14 cellular contexts compared by ENCODE assay signal in the genomic region with DNA sequence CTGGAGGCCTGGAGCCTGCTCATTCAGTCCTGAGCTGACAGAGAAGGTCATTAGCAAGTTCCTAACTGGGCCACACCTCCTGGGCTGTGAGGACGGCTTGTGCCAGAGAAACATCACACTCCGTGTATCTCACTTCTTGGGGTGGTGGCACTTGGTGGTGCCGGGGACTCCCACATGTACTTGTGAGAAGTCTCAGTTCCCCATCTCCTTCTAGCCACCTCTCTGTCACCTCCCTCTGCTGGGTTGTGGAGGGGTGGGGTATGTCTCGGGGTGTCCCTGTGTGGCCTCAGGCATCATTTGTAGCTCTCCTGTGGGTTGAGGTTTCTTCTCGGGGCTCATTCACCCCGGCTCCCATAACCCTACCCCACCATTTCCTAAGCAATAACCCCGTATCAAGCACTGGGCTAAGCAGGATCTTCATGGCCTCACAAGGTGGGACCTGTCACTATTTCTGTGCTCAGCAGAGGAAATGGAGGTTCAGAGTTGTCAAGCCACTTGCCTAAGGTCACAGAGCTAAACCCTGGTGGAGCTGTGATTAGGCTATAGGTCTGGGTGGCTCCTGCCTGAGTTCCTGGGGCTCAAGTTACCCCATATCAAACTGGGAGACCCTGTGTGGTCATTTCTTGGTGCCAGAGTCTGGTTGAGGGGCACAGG.
DNase-seq lines count a peak whose midpoint lies in the region; ATAC-seq and TF ChIP-seq lines count a peak whose summit lies in the region.
"Had no signal": no experiment of that assay in that cellular context is flagged by ENCODE, and none has a peak within 500 bp of the region (broad histone marks: within the 10 kb centered on the region; RNA-seq: fewer than 3 reads in every experiment).

No MANE protein-coding gene starts in this region.

- H2BK20ac ChIP-seq in H9 (ENCODE audit: low read depth, low read length, poor library complexity, severe bottlenecking): no peak overlapping the region

- H3F3A ChIP-seq in PC-9 (ENCODE audit: insufficient read depth, low read depth): no peaks in the 10 kb centered on the region

- H3K27me3 ChIP-seq in H9 (ENCODE audit: insufficient read depth, low read length) (no peaks in the 10 kb centered on the region), PC-9 (ENCODE audit: insufficient read depth, low read depth) (0 out of 2 replicates have a peak, but pooled peaks cover 4% of the 10 kb centered on the region), BE2C (no peaks in the 10 kb centered on the region)

- H3K36me3 ChIP-seq in PC-9 (ENCODE audit: low read depth) (no peaks in the 10 kb centered on the region), BE2C (no peaks in the 10 kb centered on the region)
- H3K36me3 ChIP-seq: tibial artery had no signal

- no peak overlapping the region for H2AK5ac ChIP-seq in H9 (ENCODE audit: insufficient read length, low read length)

- no peak overlapping the region for H2AFZ ChIP-seq in H9 (ENCODE audit: low read length)
- H2AFZ ChIP-seq in PC-9: no peak overlapping the region

- H3K23ac ChIP-seq in H9 (ENCODE audit: insufficient read length, low read depth, low read length): no peak overlapping the region

- H2BK12ac ChIP-seq in H9 (ENCODE audit: insufficient read length, low read depth, low read length): no peak overlapping the region

- H3K27ac Mint-ChIP-seq in H9: peak overlapping the region in 2 of 3 experiments; percentile 23 to 76; a peak in 3 of 7 replicates
- H3K27ac Mint-ChIP-seq in activated naive CD8-positive, alpha-beta T cell treated with anti-CD3 and anti-CD28 coated beads for 36 hours: no peak overlapping the region
- H3K27ac Mint-ChIP-seq: HFFc6 had no signal

- no peaks in the 10 kb centered on the region; a peak in 1 of 5 replicates for H3K9me3 Mint-ChIP-seq in H9
- H3K9me3 Mint-ChIP-seq in activated naive CD8-positive, alpha-beta T cell treated with anti-CD3 and anti-CD28 coated beads for 36 hours: no peaks in the 10 kb centered on the region
- H3K9me3 Mint-ChIP-seq: HFFc6 had no signal

- H3K79me1 ChIP-seq in H9 (ENCODE audit: insufficient read depth, low read depth, low read length, poor library complexity, severe bottlenecking): no peaks in the 10 kb centered on the region

- H3K4me1 ChIP-seq in H9 (ENCODE audit: insufficient read depth, low read length) (peaks cover 10% of the 10 kb centered on the region; the same call in 1 of the 2 replicates), PC-9 (replicated peaks; ENCODE audit: insufficient read depth) (no peaks in the 10 kb centered on the region), BE2C (peaks cover 5% of the 10 kb centered on the region)
- H3K4me1 ChIP-seq: tibial artery had no signal

- H3K27ac ChIP-seq in H9 (ENCODE audit: insufficient read length, low read depth, low read length) (no peak overlapping the region), PC-9 (no peak overlapping the region)
- H3K27ac ChIP-seq: tibial artery had no signal

- H4K91ac ChIP-seq in H9 (ENCODE audit: insufficient read length, low read depth, low read length): no peak overlapping the region

- H3T11ph ChIP-seq in H9 (ENCODE audit: low read length): no peak overlapping the region

- H3K4ac ChIP-seq in H9 (ENCODE audit: low read depth, low read length): no peak overlapping the region

- no peak overlapping the region for H3K56ac ChIP-seq in H9 (ENCODE audit: insufficient read length, low read depth, low read length)

- no peaks in the 10 kb centered on the region for H3K36me3 Mint-ChIP-seq in H9 (ENCODE audit: insufficient read depth in 1 of 3, low read depth in 3 of 3)
- no peaks in the 10 kb centered on the region for H3K36me3 Mint-ChIP-seq in activated naive CD8-positive, alpha-beta T cell treated with anti-CD3 and anti-CD28 coated beads for 36 hours

- H3K14ac ChIP-seq in H9 (ENCODE audit: insufficient read depth, low read length): no peak overlapping the region; the same call in 1 of the 2 replicates

- no peak overlapping the region for H3K4me3 Mint-ChIP-seq in H9
- H3K4me3 Mint-ChIP-seq in activated naive CD8-positive, alpha-beta T cell treated with anti-CD3 and anti-CD28 coated beads for 36 hours: no peak overlapping the region
- H3K4me3 Mint-ChIP-seq: HFFc6 had no signal

- no peak overlapping the region for H4K5ac ChIP-seq in H9 (ENCODE audit: insufficient read length, low read depth, low read length)

- H2BK5ac ChIP-seq in H9 (ENCODE audit: insufficient read length, low read length): no peak overlapping the region

- no peak overlapping the region for H3K18ac ChIP-seq in H9 (ENCODE audit: insufficient read length, low read depth, low read length)

- no peaks in the 10 kb centered on the region for H3K23me2 ChIP-seq in H9 (ENCODE audit: insufficient read length, low read depth, low read length, poor library complexity, severe bottlenecking)

- no peak overlapping the region for H3K9ac ChIP-seq in H9 (ENCODE audit: extremely low read depth, insufficient read length, low read length)

- intact Hi-C loops in PC-9 (cut with micrococcal nuclease; ENCODE audit: unreplicated experiment): no loop called here

- H3K79me2 ChIP-seq in H9 (ENCODE audit: insufficient read depth, low read length) (no peaks in the 10 kb centered on the region), PC-9 (ENCODE audit: low read depth) (no peaks in the 10 kb centered on the region)

- DNase-seq in H9 (no peak), PC-9 (no peak), BE2C (no peak)
- DNase-seq in stimulated activated CD8-positive, alpha-beta memory T cell treated with anti-CD3 and anti-CD28 coated beads, Interleukin-7, amount 100 ng/mL, for 4 hours (ENCODE audit: low read depth in 2 of 2): peak; percentile 17
- DNase-seq in stimulated activated CD4-positive, alpha-beta T cell treated with anti-CD3 and anti-CD28 coated beads, Interleukin-2, amount 100 ng/mL, for 24 hours: no peak
- DNase-seq in activated naive CD8-positive, alpha-beta T cell treated with anti-CD3 and anti-CD28 coated beads for 36 hours: no peak
- DNase-seq: activated gamma-delta T cell; HFFc6; hypothalamus; NK-92 treated with Interleukin-12 subunit alpha and Interleukin-12 subunit beta, amount 100 ng/mL, for 24 hours; stimulated activated CD4-positive, alpha-beta T cell treated with anti-CD3 and anti-CD28 coated beads, Interleukin-1b, Interleukin-23, amount 100 ng/mL, for 48 hours; tibial artery had no signal

- no peak overlapping the region for H4K8ac ChIP-seq in H9 (replicated peaks; ENCODE audit: insufficient read length, low read depth, low read length)

- H2BK120ac ChIP-seq in H9 (ENCODE audit: low read depth, low read length, poor library complexity, severe bottlenecking): no peak overlapping the region

- H3K4me1 Mint-ChIP-seq in H9: peaks cover 29 to 47% of the 10 kb centered on the region in 2 experiments
- peaks cover 2% of the 10 kb centered on the region for H3K4me1 Mint-ChIP-seq in activated naive CD8-positive, alpha-beta T cell treated with anti-CD3 and anti-CD28 coated beads for 36 hours

- peaks cover 7% of the 10 kb centered on the region for H3K27me3 Mint-ChIP-seq in H9 (ENCODE audit: low read depth)
- H3K27me3 Mint-ChIP-seq in activated naive CD8-positive, alpha-beta T cell treated with anti-CD3 and anti-CD28 coated beads for 36 hours: peaks cover 25% of the 10 kb centered on the region

- TF ChIP-seq CTCF in H9 (conservative IDR thresholded peaks at IDR 0.05): no peak
- no peak for TF ChIP-seq CTCF in PC-9 (conservative IDR thresholded peaks at IDR 0.05)
- no peak for TF ChIP-seq CTCF in BE2C (IDR thresholded peaks at IDR 0.05; ENCODE audit: low read depth, low read length)

- no peak overlapping the region for H3K4me3 ChIP-seq in PC-9
- H3K4me3 ChIP-seq in BE2C (ENCODE audit: low read depth, low read length): no peak overlapping the region
- H3K4me3 ChIP-seq: tibial artery had no signal

- no peak overlapping the region for H3K4me2 ChIP-seq in H9 (ENCODE audit: insufficient read depth, insufficient read length, low read length)
- no peak overlapping the region for H3K4me2 ChIP-seq in PC-9

- H3K9me2 ChIP-seq in PC-9 (ENCODE audit: insufficient read depth): no peaks in the 10 kb centered on the region

- H3K9me3 ChIP-seq in H9 (ENCODE audit: control insufficient read depth, low read depth, low read length) (no peaks in the 10 kb centered on the region), PC-9 (ENCODE audit: insufficient read depth, low read depth) (no peaks in the 10 kb centered on the region), BE2C (no peaks in the 10 kb centered on the region)
- H3K9me3 ChIP-seq: tibial artery had no signal

- CTCF ChIA-PET in PC-9 (lab: Charles Lee): no interaction called here

- no CpG with 5 or more reads among the region's 7 CpGs for WGBS in H9 (ENCODE audit: extremely low coverage, insufficient read length, low lambda C conversion rate)

- ATAC-seq in GM19035 (IDR thresholded peaks at IDR 0.05; ENCODE audit: unreplicated experiment): peak; percentile 78
- peak; percentile 63 for ATAC-seq in HG03439 (IDR thresholded peaks at IDR 0.05; ENCODE audit: unreplicated experiment)

- no TSS peak for BruUV-seq in PC-9 (replicated peaks; lab: Mats Ljungman, UMichigan)

- H4K20me1 ChIP-seq in H9 (ENCODE audit: control insufficient read depth, insufficient read depth, insufficient read length) (no peaks in the 10 kb centered on the region), PC-9 (ENCODE audit: insufficient read depth) (no peaks in the 10 kb centered on the region)

- POLR2A ChIA-PET in PC-9 (lab: Charles Lee; ENCODE audit: unreplicated experiment): no interaction called here

- no peak overlapping the region for H2BK15ac ChIP-seq in H9 (ENCODE audit: low read depth, low read length)

Comparison
In these comparisons a context has a peak if more than half of its experiments do, and no peak if none do; other contexts are left out.
1. DNase-seq: peak in stimulated activated CD8-positive, alpha-beta memory T cell treated with anti-CD3 and anti-CD28 coated beads, Interleukin-7, amount 100 ng/mL, for 4 hours (2 of 2); none in H9 (single experiment), PC-9 (0 of 2), BE2C (single experiment), stimulated activated CD4-positive, alpha-beta T cell treated with anti-CD3 and anti-CD28 coated beads, Interleukin-2, amount 100 ng/mL, for 24 hours (0 of 2) and activated naive CD8-positive, alpha-beta T cell treated with anti-CD3 and anti-CD28 coated beads for 36 hours (single experiment).